2 cellular contexts compared by ENCODE assay signal in the genomic region with DNA sequence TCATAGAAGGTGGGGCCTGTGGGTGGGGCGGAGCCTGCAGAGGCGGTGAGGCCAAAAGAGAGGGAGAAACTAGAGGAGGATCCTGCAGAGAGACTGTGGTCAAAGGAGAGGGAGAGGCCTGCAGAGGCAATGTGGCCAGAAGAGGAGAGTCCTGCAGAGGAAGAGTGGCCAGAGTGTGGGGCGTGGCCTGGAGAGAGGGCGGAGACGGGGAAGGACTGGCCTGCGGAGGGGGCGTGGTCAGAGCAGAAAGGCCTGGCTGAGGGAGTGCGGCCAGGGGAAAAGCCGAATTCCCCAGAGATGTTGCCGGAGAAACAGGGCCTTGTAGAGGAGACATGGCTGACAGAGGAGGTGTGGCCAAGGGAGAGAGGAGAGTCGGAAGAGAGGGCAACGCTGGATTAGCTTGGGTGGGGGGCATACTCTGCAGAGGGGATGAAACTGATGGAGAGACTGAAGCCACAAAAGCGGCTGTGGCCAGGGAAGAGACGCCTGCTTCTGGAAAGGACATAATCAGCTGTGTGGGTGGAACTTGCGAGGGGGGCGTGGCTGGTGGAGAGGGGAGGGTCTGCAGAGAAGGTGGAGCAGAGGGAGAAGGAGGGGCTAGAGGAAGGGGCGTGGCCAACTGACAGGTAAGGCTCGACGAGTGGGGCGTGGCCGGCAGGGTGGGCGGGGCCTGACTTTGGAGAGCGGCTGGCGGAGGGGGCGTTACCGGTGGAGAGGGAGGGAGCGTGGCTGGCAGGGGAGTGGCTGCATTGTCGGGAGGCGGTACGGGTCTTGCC.
A peak's percentile ranks its signal among the peaks of the same experiment; 100 is the strongest.
TF ChIP-seq lines count a peak whose summit lies in the region.

No MANE protein-coding gene starts in this region.

TF ChIP-seq in HEK293, 187 proteins besides CTCF, POLR2A, EP300 and RAD21 (continues in another document):
- TF ChIP-seq ZNF175 (tag by site-specific recombination; IDR thresholded peaks at IDR 0.05) (no peak), ZNF324 (tag by site-specific recombination; IDR thresholded peaks at IDR 0.05) (0 out of 2 replicates have a peak, but pooled peaks have one; percentile 10), ZNF394 (tag by site-specific recombination; IDR thresholded peaks at IDR 0.05; ENCODE audit: borderline replicate concordance) (no peak; the same call in 1 of the 2 replicates), ZFP3 (tag by site-specific recombination; IDR thresholded peaks at IDR 0.05; ENCODE audit: low read depth) (no peak), ZSCAN16 (tag by site-specific recombination; IDR thresholded peaks at IDR 0.05) (no peak), ZNF274 (IDR thresholded peaks at IDR 0.05; ENCODE audit: low read length) (no peak), ZNF274 (tag by site-specific recombination; IDR thresholded peaks at IDR 0.05; ENCODE audit: borderline replicate concordance) (no peak), ZNF157 (tag by site-specific recombination; IDR thresholded peaks at IDR 0.05) (no peak), ZNF513 (tag by site-specific recombination; IDR thresholded peaks at IDR 0.05) (no peak), ZNF335 (tag by site-specific recombination; conservative IDR thresholded peaks at IDR 0.05) (peak; percentile 73), ZNF354C (tag by site-specific recombination; IDR thresholded peaks at IDR 0.05; ENCODE audit: borderline replicate concordance, low read depth) (no peak), ZNF341 (tag by site-specific recombination; IDR thresholded peaks at IDR 0.05; ENCODE audit: low read depth) (peak; percentile 95), KLF9 (tag by site-specific recombination; IDR thresholded peaks at IDR 0.05; ENCODE audit: low read depth) (peak; percentile 100), ZNF664 (tag by site-specific recombination; IDR thresholded peaks at IDR 0.05) (no peak), ZNF654 (tag by site-specific recombination; IDR thresholded peaks at IDR 0.05; ENCODE audit: low read depth) (no peak), ZNF132 (tag by site-specific recombination; IDR thresholded peaks at IDR 0.05; ENCODE audit: borderline replicate concordance) (no peak), ZNF777 (tag by site-specific recombination; IDR thresholded peaks at IDR 0.05; ENCODE audit: borderline replicate concordance) (no peak), ZNF19 (tag by site-specific recombination; IDR thresholded peaks at IDR 0.05; ENCODE audit: low read depth) (no peak), SCRT1 (tag by site-specific recombination; IDR thresholded peaks at IDR 0.05; ENCODE audit: borderline replicate concordance) (no peak), ZBTB21 (tag by site-specific recombination; IDR thresholded peaks at IDR 0.05) (no peak), KLF7 (tag by site-specific recombination; IDR thresholded peaks at IDR 0.05; ENCODE audit: borderline replicate concordance) (no peak; the same call in 1 of the 2 replicates), ELK4 (IDR thresholded peaks at IDR 0.05; ENCODE audit: borderline replicate concordance, low read depth, low read length) (no peak), ZNF184 (tag by site-specific recombination; IDR thresholded peaks at IDR 0.05) (no peak), ZNF658 (tag by site-specific recombination; IDR thresholded peaks at IDR 0.05) (no peak), ZNF830 (tag by site-specific recombination; IDR thresholded peaks at IDR 0.05; ENCODE audit: low read depth) (no peak), SP2 (tag by site-specific recombination; IDR thresholded peaks at IDR 0.05) (peak; percentile 91), ZNF791 (tag by site-specific recombination; IDR thresholded peaks at IDR 0.05) (no peak), ZFP37 (tag by site-specific recombination; IDR thresholded peaks at IDR 0.05) (no peak), GFI1B (tag by site-specific recombination; IDR thresholded peaks at IDR 0.05) (no peak), ZNF629 (tag by site-specific recombination; IDR thresholded peaks at IDR 0.05) (0 out of 2 replicates have a peak, but pooled peaks have one; percentile 41), IKZF3 (tag by site-specific recombination; IDR thresholded peaks at IDR 0.05) (peak; percentile 88), ZNF366 (tag by site-specific recombination; conservative IDR thresholded peaks at IDR 0.05) (peak; percentile 96)
- TF ChIP-seq, protein P1, sequence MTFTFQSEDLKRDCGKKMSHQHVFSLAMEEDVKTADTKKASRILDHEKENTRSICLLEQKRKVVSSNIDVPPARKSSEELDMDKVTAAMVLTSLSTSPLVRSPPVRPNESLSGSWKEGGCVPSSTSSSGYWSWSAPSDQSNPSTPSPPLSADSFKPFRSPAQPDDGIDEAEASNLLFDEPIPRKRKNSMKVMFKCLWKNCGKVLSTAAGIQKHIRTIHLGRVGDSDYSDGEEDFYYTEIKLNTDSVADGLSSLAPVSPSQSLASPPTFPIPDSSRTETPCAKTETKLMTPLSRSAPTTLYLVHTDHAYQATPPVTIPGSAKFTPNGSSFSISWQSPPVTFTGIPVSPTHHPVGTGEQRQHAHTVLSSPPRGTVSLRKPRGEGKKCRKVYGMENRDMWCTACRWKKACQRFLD (tag by site-specific recombination; IDR thresholded peaks at IDR 0.05): no peak
- TF ChIP-seq, protein P2, sequence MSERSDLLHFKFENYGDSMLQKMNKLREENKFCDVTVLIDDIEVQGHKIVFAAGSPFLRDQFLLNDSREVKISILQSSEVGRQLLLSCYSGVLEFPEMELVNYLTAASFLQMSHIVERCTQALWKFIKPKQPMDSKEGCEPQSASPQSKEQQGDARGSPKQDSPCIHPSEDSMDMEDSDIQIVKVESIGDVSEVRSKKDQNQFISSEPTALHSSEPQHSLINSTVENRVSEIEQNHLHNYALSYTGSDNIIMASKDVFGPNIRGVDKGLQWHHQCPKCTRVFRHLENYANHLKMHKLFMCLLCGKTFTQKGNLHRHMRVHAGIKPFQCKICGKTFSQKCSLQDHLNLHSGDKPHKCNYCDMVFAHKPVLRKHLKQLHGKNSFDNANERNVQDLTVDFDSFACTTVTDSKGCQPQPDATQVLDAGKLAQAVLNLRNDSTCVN (tag by site-specific recombination; optimal IDR thresholded peaks at IDR 0.05): no peak

TF ChIP-seq in endothelial cell of umbilical vein, 7 proteins besides CTCF, POLR2A, EP300 and RAD21:
- TF ChIP-seq POLR2AphosphoS5 (IDR thresholded peaks at IDR 0.05; ENCODE audit: insufficient read depth, low read depth, low read length): no peak
- no peak for TF ChIP-seq FOS (IDR thresholded peaks at IDR 0.05; ENCODE audit: borderline replicate concordance, insufficient read depth, low read length)
- TF ChIP-seq GATA2 (IDR thresholded peaks at IDR 0.05; ENCODE audit: insufficient read depth, insufficient read length, low read depth, low read length): no peak
- TF ChIP-seq MYC (IDR thresholded peaks at IDR 0.05; ENCODE audit: low read depth, low read length): no peak
- no peak for TF ChIP-seq EZH2 (IDR thresholded peaks at IDR 0.05; ENCODE audit: borderline replicate concordance, low read depth, low read length, severe bottlenecking)
- TF ChIP-seq, protein P3, sequence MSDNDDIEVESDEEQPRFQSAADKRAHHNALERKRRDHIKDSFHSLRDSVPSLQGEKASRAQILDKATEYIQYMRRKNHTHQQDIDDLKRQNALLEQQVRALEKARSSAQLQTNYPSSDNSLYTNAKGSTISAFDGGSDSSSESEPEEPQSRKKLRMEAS (IDR thresholded peaks at IDR 0.05; ENCODE audit: insufficient read depth, insufficient read length): no peak
- no peak for TF ChIP-seq JUN (IDR thresholded peaks at IDR 0.05; ENCODE audit: borderline replicate concordance, insufficient read depth, insufficient read length, low read depth)
